In the genomic region with DNA sequence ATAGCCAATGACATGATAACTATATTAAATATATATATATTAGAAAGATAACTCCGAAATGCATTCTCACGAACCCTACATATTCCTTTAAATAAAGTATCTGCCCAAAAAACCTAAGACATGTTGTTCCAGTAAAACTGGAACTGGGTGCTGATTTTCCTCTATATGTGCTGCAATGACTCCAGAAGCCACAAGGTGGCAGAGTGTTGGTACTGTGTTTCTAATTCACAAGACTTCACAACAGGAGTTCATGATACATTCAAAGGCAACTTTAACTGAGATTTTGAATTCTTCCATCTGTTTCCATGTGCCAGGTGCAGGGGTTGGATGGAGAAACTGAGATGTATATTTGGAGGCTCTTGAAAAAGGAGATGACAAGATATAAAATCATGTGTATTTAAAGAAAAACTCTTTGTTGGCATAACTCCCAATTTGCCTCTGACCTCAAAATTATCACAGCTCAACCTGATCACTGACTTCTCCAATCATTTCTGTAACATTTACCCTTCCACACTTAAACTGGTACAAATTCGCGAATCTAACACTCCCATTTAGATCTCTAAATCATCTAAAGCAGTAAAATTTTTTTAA, we compare ENCODE assay signal across 8 cellular contexts.
A peak's percentile ranks its signal among the peaks of the same experiment; 100 is the strongest.
DNase-seq lines count a peak whose midpoint lies in the region; ATAC-seq and TF ChIP-seq lines count a peak whose summit lies in the region.

No MANE protein-coding gene starts in this region.

- intact Hi-C loops in activated CD4-positive, alpha-beta T cell treated with anti-CD3 and anti-CD28 coated beads for 36 hours (cut with DNase I, micrococcal nuclease): loop anchor here (5.0 to 10.0 kb wide), 3 partner anchors 138 to 550 kb away; no protein-coding TSS in a partner anchor

- H3K27me3 Mint-ChIP-seq in activated CD4-positive, alpha-beta T cell treated with anti-CD3 and anti-CD28 coated beads for 36 hours: no peaks in the 10 kb centered on the region
- no peaks in the 10 kb centered on the region for H3K27me3 Mint-ChIP-seq in T-helper 2 cell treated with Interferon-gamma antibody and Interleukin-4, amounts not matched to agents 5 μg/mL and 100 μg/mL, for 36 hours (ENCODE audit: low read depth)

- no peaks in the 10 kb centered on the region for H3K9me3 Mint-ChIP-seq in activated CD4-positive, alpha-beta T cell treated with anti-CD3 and anti-CD28 coated beads for 36 hours (ENCODE audit: low read depth)
- no peaks in the 10 kb centered on the region for H3K9me3 Mint-ChIP-seq in T-helper 2 cell treated with Interferon-gamma antibody and Interleukin-4, amounts not matched to agents 5 μg/mL and 100 μg/mL, for 36 hours

- no peak overlapping the region for H3K27ac Mint-ChIP-seq in activated CD4-positive, alpha-beta T cell treated with anti-CD3 and anti-CD28 coated beads for 36 hours
- H3K27ac Mint-ChIP-seq in T-helper 2 cell treated with Interferon-gamma antibody and Interleukin-4, amounts not matched to agents 5 μg/mL and 100 μg/mL, for 36 hours: no peak overlapping the region

- no peak for ATAC-seq in activated CD4-positive, alpha-beta T cell treated with anti-CD3 and anti-CD28 coated beads for 36 hours
- ATAC-seq in GM19452 (IDR thresholded peaks at IDR 0.05; ENCODE audit: unreplicated experiment): peak; percentile 65

- peak; percentile 42 for DNase-seq in activated CD4-positive, alpha-beta T cell treated with anti-CD3 and anti-CD28 coated beads for 36 hours
- DNase-seq in activated CD4-positive, alpha-beta T cell treated with anti-CD3 and anti-CD28 coated beads for 1 hour: no peak
- DNase-seq in HuH-7 (ENCODE audit: low spot score) (peak; percentile 4), fibroblast of mammary gland (ENCODE audit: low read depth) (peak; percentile 66), occipital lobe (lab: John Stamatoyannopoulos, UW) (peak; percentile 10), T-helper 9 cell (no peak)
- DNase-seq in T-helper 2 cell treated with Interferon-gamma antibody and Interleukin-4, amounts not matched to agents 5 μg/mL and 100 μg/mL, for 36 hours (ENCODE audit: low spot score): peak; percentile 4

- no peaks in the 10 kb centered on the region for H3K36me3 Mint-ChIP-seq in activated CD4-positive, alpha-beta T cell treated with anti-CD3 and anti-CD28 coated beads for 36 hours (ENCODE audit: low read depth)
- H3K36me3 Mint-ChIP-seq in T-helper 2 cell treated with Interferon-gamma antibody and Interleukin-4, amounts not matched to agents 5 μg/mL and 100 μg/mL, for 36 hours (ENCODE audit: low read depth): no peaks in the 10 kb centered on the region

- TF ChIP-seq CTCF in fibroblast of mammary gland (conservative IDR thresholded peaks at IDR 0.05; ENCODE audit: control insufficient read depth, insufficient read depth, low read depth, low read length): peak; percentile 90

- H3K4me1 Mint-ChIP-seq in activated CD4-positive, alpha-beta T cell treated with anti-CD3 and anti-CD28 coated beads for 36 hours: no peaks in the 10 kb centered on the region
- H3K4me1 Mint-ChIP-seq in T-helper 2 cell treated with Interferon-gamma antibody and Interleukin-4, amounts not matched to agents 5 μg/mL and 100 μg/mL, for 36 hours (ENCODE audit: low read depth): no peaks in the 10 kb centered on the region

- CTCF ChIA-PET in activated CD4-positive, alpha-beta T cell treated with anti-CD3 and anti-CD28 coated beads for 36 hours (lab: Charles Lee): interaction anchor here (1.0 to 1.6 kb wide), 4 partner anchors 13 to 548 kb away, joined by 3 to 6 read pairs (median 4); no protein-coding TSS in a partner anchor

- H3K4me3 Mint-ChIP-seq in activated CD4-positive, alpha-beta T cell treated with anti-CD3 and anti-CD28 coated beads for 36 hours: no peak overlapping the region
- no peak overlapping the region for H3K4me3 Mint-ChIP-seq in T-helper 2 cell treated with Interferon-gamma antibody and Interleukin-4, amounts not matched to agents 5 μg/mL and 100 μg/mL, for 36 hours

- no peak overlapping the region for H3K4me3 ChIP-seq in fibroblast of mammary gland (ENCODE audit: control insufficient read depth, low read depth, low read length)

- POLR2A ChIA-PET in activated CD4-positive, alpha-beta T cell treated with anti-CD3 and anti-CD28 coated beads for 36 hours (lab: Charles Lee): no interaction called here

Comparison
In these comparisons a context has a peak if more than half of its experiments do, and no peak if none do; other contexts are left out.
1. DNase-seq: peak in activated CD4-positive, alpha-beta T cell treated with anti-CD3 and anti-CD28 coated beads for 36 hours (single experiment), HuH-7 (single experiment), T-helper 2 cell treated with Interferon-gamma antibody and Interleukin-4, amounts not matched to agents 5 μg/mL and 100 μg/mL, for 36 hours (single experiment), fibroblast of mammary gland (single experiment) and occipital lobe (single experiment); none in activated CD4-positive, alpha-beta T cell treated with anti-CD3 and anti-CD28 coated beads for 1 hour (single experiment) and T-helper 9 cell (single experiment).